In genomic region chr14:23319746-23320583, GRCh38 we compare ENCODE assay signal across 8 cellular contexts. TPM values are rescaled to one million over a fixed set of nuclear protein-coding genes. Genes with fewer than 3 reads are reported as not detected.
A peak's percentile ranks its signal among the peaks of the same experiment; 100 is the strongest.
DNase-seq lines count a peak whose midpoint lies in the region; ATAC-seq and TF ChIP-seq lines count a peak whose summit lies in the region.

No MANE protein-coding gene starts in this region.

- ATAC-seq in heart right ventricle = no peak
- no peak for ATAC-seq in Right ventricle myocardium superior (ENCODE audit: poor library complexity)
- ATAC-seq in body of pancreas = no peak
- ATAC-seq in GM21381 (IDR thresholded peaks at IDR 0.05; ENCODE audit: unreplicated experiment) = no peak

- H3K9me3 ChIP-seq in heart right ventricle = no peaks in the 10 kb centered on the region
- no peaks in the 10 kb centered on the region for H3K9me3 ChIP-seq in body of pancreas
- H3K9me3 ChIP-seq in mesodermal cell (ENCODE audit: control insufficient read depth, low read length) = no peaks in the 10 kb centered on the region
- no peaks in the 10 kb centered on the region for H3K9me3 ChIP-seq in uterus

- H3K27ac ChIP-seq in heart right ventricle (peak overlapping the region; percentile 58 to 95 (median 88)), body of pancreas (peak overlapping the region; percentile 87 to 99 (median 93)), mesodermal cell (ENCODE audit: low read depth, low read length, severe bottlenecking) (peak overlapping the region; percentile 92), uterus (peak overlapping the region; percentile 93 to 96)

- 89 to 93% methylated on average over 17 of the region's 17 CpGs for WGBS in heart right ventricle, 2 donors
- WGBS in body of pancreas, 2 donors = 86 to 95% methylated on average over 17 of the region's 17 CpGs
- 95 to 99% methylated on average over 11 to 12 of the region's 17 CpGs for WGBS in mesodermal cell (ENCODE audit: insufficient coverage in 2 of 2), 2 experiments

- H3K4me3 ChIP-seq in heart right ventricle (peak overlapping the region in 9 of 10 donors; percentile 19 to 96 (median 54)), body of pancreas (no peak overlapping the region), mesodermal cell (ENCODE audit: extremely low read depth, insufficient read depth, low read length, poor library complexity, severe bottlenecking) (peak overlapping the region; percentile 27), uterus (peak overlapping the region; percentile 43 to 88)

- DNase-seq in heart right ventricle = no peak
- DNase-seq in Right ventricle myocardium superior = no peak
- DNase-seq in body of pancreas = peak in 1 of 4 donors; percentile 19
- DNase-seq in uterus = peak in 1 of 2 donors; percentile 49
- no peak for DNase-seq in medulla oblongata (ENCODE audit: extremely low spot score)
- DNase-seq in NCI-H2029 (lab: John Stamatoyannopoulos, UW) = no peak

- intact Hi-C loops in heart right ventricle (cut with DNase I) = loop anchor here in 9 of 10 donors (2.0 to 10.0 kb wide), 8 partner anchors 13 to 245 kb away; partner anchors contain the start of genes NGDN (in 6 of the 9), THTPA (in 4 of the 9), AP1G2 (in 2 of the 9) and BCL2L2 (in 2 of the 9)
- intact Hi-C loops in Right ventricle myocardium superior (cut with DNase I) = loop anchor here (10.0 kb wide), 2 partner anchors 135 to 245 kb away; partner anchors contain the start of gene AP1G2
- intact Hi-C loops in body of pancreas (cut with DNase I) = loop anchor here (10.0 kb wide), 1 partner anchor 245 kb away; the partner anchor contains the start of gene AP1G2
- intact Hi-C loops in uterus (cut with DNase I; ENCODE audit: low total_unique reads) = no loop called here

- H3K4me1 ChIP-seq in heart right ventricle (peaks cover 6 to 25% (median 21%) of the 10 kb centered on the region in 9 donors), body of pancreas (peaks cover 30% of the 10 kb centered on the region), mesodermal cell (ENCODE audit: control insufficient read depth, insufficient read depth, low read length, poor library complexity, severe bottlenecking) (peaks cover 18% of the 10 kb centered on the region), uterus (peaks cover 6 to 9% of the 10 kb centered on the region in 2 donors)

- H3K36me3 ChIP-seq in heart right ventricle = peaks cover 0 to 42% (median 20%) of the 10 kb centered on the region in 9 donors
- H3K36me3 ChIP-seq in body of pancreas (replicated peaks in 1 of 2; ENCODE audit: insufficient read depth in 1 of 2, low read depth in 2 of 2) = peaks cover 8 to 16% of the 10 kb centered on the region in 2 donors
- peaks cover 65% of the 10 kb centered on the region for H3K36me3 ChIP-seq in mesodermal cell (ENCODE audit: control insufficient read depth, insufficient read depth, low read length)
- H3K36me3 ChIP-seq in uterus = no peaks in the 10 kb centered on the region

- no peak for TF ChIP-seq CTCF in heart right ventricle (IDR thresholded peaks at IDR 0.05)
- no peak for TF ChIP-seq CTCF in body of pancreas (IDR thresholded peaks at IDR 0.05)
- no peak for TF ChIP-seq CTCF in uterus (IDR thresholded peaks at IDR 0.05)

- TF ChIP-seq POLR2A in body of pancreas (IDR thresholded peaks at IDR 0.05) (no peak), uterus (IDR thresholded peaks at IDR 0.05) (no peak)

- H3K27me3 ChIP-seq in heart right ventricle (no peaks in the 10 kb centered on the region), body of pancreas (no peaks in the 10 kb centered on the region), uterus (no peaks in the 10 kb centered on the region)

RNA-seq across cellular contexts. Expression of gene PABPN1, which starts 1.3 kb away (rescaled TPM):
- total RNA-seq in heart right ventricle = 10 to 100 TPM; 57.0 to 96.1 (median 67.8) TPM
- 100 to 1,000 TPM in 1 of 2 donors, 10 to 100 TPM in 1; 67.0 to 196 TPM for polyA plus RNA-seq in heart right ventricle
- total RNA-seq in Right ventricle myocardium superior = 67.7 TPM
- 10 to 100 TPM; 28.8 to 46.8 TPM for total RNA-seq in body of pancreas
- 199 TPM for polyA plus RNA-seq in mesodermal cell (2013, experiment 1 of 2)
- 179 TPM for polyA plus RNA-seq in mesodermal cell (2013, experiment 2 of 2)
- 100 to 1,000 TPM in 1 of 4 donors, 10 to 100 TPM in 2, 1 to 10 TPM in 1; 8.5 to 174 (median 49.4) TPM for total RNA-seq in uterus

RNA-seq across cellular contexts. Expression of gene BCL2L2, which starts 13.3 kb away (rescaled TPM):
- total RNA-seq in heart right ventricle (10 to 100 TPM; 33.3 to 44.9 (median 38.2) TPM), Right ventricle myocardium superior (37.3 TPM), body of pancreas (10 to 100 TPM; 25.4 to 73.2 TPM), uterus (10 to 100 TPM; 16.7 to 57.6 (median 21.4) TPM)
- 10 to 100 TPM; 16.8 to 22.4 TPM for polyA plus RNA-seq in heart right ventricle
- polyA plus RNA-seq in mesodermal cell (2013, experiment 1 of 2) = 15.9 TPM
- polyA plus RNA-seq in mesodermal cell (2013, experiment 2 of 2) = 15.4 TPM

RNA-seq across cellular contexts. Expression of gene PPP1R3E, which starts 17.3 kb away (rescaled TPM):
- total RNA-seq in heart right ventricle (1 to 10 TPM; 4.5 to 9.3 (median 6.6) TPM), Right ventricle myocardium superior (6.7 TPM), body of pancreas (1 to 10 TPM; 5.4 to 9.6 TPM), uterus (10 to 100 TPM in 1 of 4 donors, 1 to 10 TPM in 2, under 1 TPM in 1; 0.88 to 23.5 (median 6.5) TPM)
- polyA plus RNA-seq in heart right ventricle = 10 to 100 TPM in 1 of 2 donors, 1 to 10 TPM in 1; 2.3 to 20.6 TPM
- 3.2 TPM for polyA plus RNA-seq in mesodermal cell (2013, experiment 1 of 2)
- polyA plus RNA-seq in mesodermal cell (2013, experiment 2 of 2) = 5.8 TPM

RNA-seq across cellular contexts. Expression of gene SLC22A17, which starts 32.7 kb away (rescaled TPM):
- total RNA-seq in heart right ventricle (10 to 100 TPM in 4 of 10 donors, 1 to 10 TPM in 6; 4.8 to 18.9 (median 9.6) TPM), Right ventricle myocardium superior (10.3 TPM), body of pancreas (10 to 100 TPM; 20.8 to 36.6 TPM), uterus (10 to 100 TPM; 30.6 to 49.4 (median 41.7) TPM)
- 10 to 100 TPM in 1 of 2 donors, 1 to 10 TPM in 1; 9.9 to 10.6 TPM for polyA plus RNA-seq in heart right ventricle
- 65.1 TPM for polyA plus RNA-seq in mesodermal cell (2013, experiment 1 of 2)
- polyA plus RNA-seq in mesodermal cell (2013, experiment 2 of 2) = 49.2 TPM

RNA-seq across cellular contexts. Expression of gene HOMEZ, which starts 34.0 kb away (rescaled TPM):
- total RNA-seq in heart right ventricle = 10 to 100 TPM in 4 of 10 donors, 1 to 10 TPM in 6; 5.7 to 13.4 (median 9.5) TPM
- 1 to 10 TPM; 7.0 to 7.3 TPM for polyA plus RNA-seq in heart right ventricle
- 6.5 TPM for total RNA-seq in Right ventricle myocardium superior
- 1 to 10 TPM; 4.9 to 8.6 TPM for total RNA-seq in body of pancreas
- 16.7 TPM for polyA plus RNA-seq in mesodermal cell (2013, experiment 1 of 2)
- polyA plus RNA-seq in mesodermal cell (2013, experiment 2 of 2) = 14.2 TPM
- 10 to 100 TPM in 2 of 4 donors, 1 to 10 TPM in 2; 5.1 to 26.2 (median 11.4) TPM for total RNA-seq in uterus

Comparison
In these comparisons a context has a peak if more than half of its experiments do, and no peak if none do; other contexts are left out.
1. H3K4me3 ChIP-seq: peak in heart right ventricle (9 of 10), mesodermal cell (single experiment) and uterus (2 of 2); none in body of pancreas (0 of 2).
2. Peak in every context shown above with its lines, with median percentiles within 50 percentile points of each other: H3K27ac ChIP-seq.